ENCODE assay signal across 25 cellular contexts in genomic region chr6:143652840-143653239, GRCh38. TPM values are rescaled to one million over a fixed set of nuclear protein-coding genes. Genes with fewer than 3 reads are reported as not detected.
DNase-seq lines count a peak whose midpoint lies in the region; ATAC-seq and TF ChIP-seq lines count a peak whose summit lies in the region.
"Had no signal": no experiment of that assay in that cellular context is flagged by ENCODE, and none has a peak within 500 bp of the region (broad histone marks: within the 10 kb centered on the region; RNA-seq: fewer than 3 reads in every experiment).

No MANE protein-coding gene starts in this region.

- CTCF ChIA-PET in T-cell (lab: Charles Lee), result no interaction called here

- TF ChIP-seq POLR2A in Peyer's patch (IDR thresholded peaks at IDR 0.05) (no peak), gastroesophageal sphincter (IDR thresholded peaks at IDR 0.05) (no peak)

- H3K27ac ChIP-seq in Peyer's patch (peak overlapping the region in 1 of 4 donors; percentile 12), gastroesophageal sphincter (peak overlapping the region in 2 of 4 donors; percentile 43 to 52)
- H3K27ac ChIP-seq: 22Rv1, spleen, upper lobe of left lung had no signal

- no peak for TF ChIP-seq CTCF in Peyer's patch (IDR thresholded peaks at IDR 0.05)
- TF ChIP-seq CTCF in gastroesophageal sphincter (IDR thresholded peaks at IDR 0.05), result no peak
- TF ChIP-seq CTCF in GM13976 (IDR thresholded peaks at IDR 0.05; ENCODE audit: borderline replicate concordance, control extremely low read depth, extremely low read depth, insufficient read depth, missing control alignments), result no peak

- peak; percentile 28 for ATAC-seq in gastroesophageal sphincter
- no peak for ATAC-seq in stimulated activated effector memory CD8-positive, alpha-beta T cell treated with anti-CD3 and anti-CD28 coated beads, Interleukin-12 subunit alpha, Interleukin-12 subunit beta, amount 100 ng/mL, for 72 hours
- no peak for ATAC-seq in T-cell (replicated peaks in 1 of 4)
- no peak for ATAC-seq in HG03571 (IDR thresholded peaks at IDR 0.05; ENCODE audit: unreplicated experiment)
- ATAC-seq: left ventricle myocardium superior; stimulated activated naive CD8-positive, alpha-beta T cell treated with anti-CD3 and anti-CD28 coated beads, Interleukin-15, amount 100 ng/mL, for 72 hours had no signal

- H3K27ac Mint-ChIP-seq in stimulated activated effector memory CD8-positive, alpha-beta T cell treated with anti-CD3 and anti-CD28 coated beads, Interleukin-12 subunit alpha, Interleukin-12 subunit beta, amount 100 ng/mL, for 72 hours, result peak overlapping the region; percentile 53
- no peak overlapping the region for H3K27ac Mint-ChIP-seq in T-cell
- H3K27ac Mint-ChIP-seq: activated CD4-positive, alpha-beta memory T cell treated with anti-CD3 and anti-CD28 coated beads, Interleukin-2, amount 10 ng/mL, durations not matched to agents 7 days and 5 days; activated naive CD4-positive, alpha-beta T cell treated with anti-CD3 and anti-CD28 coated beads for 36 hours; stimulated activated naive CD8-positive, alpha-beta T cell treated with anti-CD3 and anti-CD28 coated beads, Interleukin-15, amount 100 ng/mL, for 72 hours had no signal

- H3K4me3 ChIP-seq in Peyer's patch (no peak overlapping the region), gastroesophageal sphincter (no peak overlapping the region)
- H3K4me3 ChIP-seq: esophagus squamous epithelium, spleen, upper lobe of left lung had no signal

- 8 to 15% methylated on average over 5 of the region's 6 CpGs for WGBS in gastroesophageal sphincter (ENCODE audit: low coverage in 1 of 2), 2 donors

- no peaks in the 10 kb centered on the region for H3K36me3 ChIP-seq in Peyer's patch
- H3K36me3 ChIP-seq in gastroesophageal sphincter, result no peaks in the 10 kb centered on the region
- H3K36me3 ChIP-seq: esophagus squamous epithelium, spleen, upper lobe of left lung had no signal

- no peaks in the 10 kb centered on the region for H3K9me3 Mint-ChIP-seq in stimulated activated effector memory CD8-positive, alpha-beta T cell treated with anti-CD3 and anti-CD28 coated beads, Interleukin-12 subunit alpha, Interleukin-12 subunit beta, amount 100 ng/mL, for 72 hours
- H3K9me3 Mint-ChIP-seq in T-cell, result peaks cover 11 to 26% (median 19%) of the 10 kb centered on the region in 3 donors

- TF ChIP-seq EP300 in gastroesophageal sphincter (IDR thresholded peaks at IDR 0.05), result no peak

- H3K9me3 ChIP-seq in Peyer's patch, result no peaks in the 10 kb centered on the region
- H3K9me3 ChIP-seq in gastroesophageal sphincter, result peaks cover 0 to 5% (median 0%) of the 10 kb centered on the region in 3 donors
- H3K9me3 ChIP-seq: upper lobe of left lung had no signal

- no peaks in the 10 kb centered on the region for H3K27me3 Mint-ChIP-seq in T-cell
- H3K27me3 Mint-ChIP-seq: activated CD4-positive, alpha-beta memory T cell treated with anti-CD3 and anti-CD28 coated beads, Interleukin-2, amount 10 ng/mL, durations not matched to agents 7 days and 5 days; CD8-positive, alpha-beta memory T cell; central memory CD8-positive, alpha-beta T cell; stimulated activated naive CD8-positive, alpha-beta T cell treated with anti-CD3 and anti-CD28 coated beads, Interleukin-15, amount 100 ng/mL, for 72 hours had no signal

- no peak overlapping the region for H3K4me3 Mint-ChIP-seq in stimulated activated effector memory CD8-positive, alpha-beta T cell treated with anti-CD3 and anti-CD28 coated beads, Interleukin-12 subunit alpha, Interleukin-12 subunit beta, amount 100 ng/mL, for 72 hours
- no peak overlapping the region for H3K4me3 Mint-ChIP-seq in T-cell
- H3K4me3 Mint-ChIP-seq: activated CD4-positive, alpha-beta memory T cell treated with anti-CD3 and anti-CD28 coated beads, Interleukin-2, amount 10 ng/mL, durations not matched to agents 7 days and 5 days; activated naive CD4-positive, alpha-beta T cell treated with anti-CD3 and anti-CD28 coated beads for 36 hours; CD8-positive, alpha-beta memory T cell; central memory CD8-positive, alpha-beta T cell; stimulated activated naive CD8-positive, alpha-beta T cell treated with anti-CD3 and anti-CD28 coated beads, Interleukin-15, amount 100 ng/mL, for 72 hours had no signal

- POLR2A ChIA-PET in T-cell (lab: Charles Lee), result no interaction called here

- H3K4me1 ChIP-seq in Peyer's patch, result peaks cover 0 to 11% (median 0%) of the 10 kb centered on the region in 4 donors
- H3K4me1 ChIP-seq in gastroesophageal sphincter, result peaks cover 0 to 12% (median 0%) of the 10 kb centered on the region in 3 donors
- H3K4me1 ChIP-seq: spleen, upper lobe of left lung had no signal

- in situ Hi-C loops in GM13976 (cut with MboI; ENCODE audit: low sequenced_read_pairs, unreplicated experiment), result no loop called here

- H3K27me3 ChIP-seq in Peyer's patch (no peaks in the 10 kb centered on the region), gastroesophageal sphincter (no peaks in the 10 kb centered on the region)
- H3K27me3 ChIP-seq: esophagus squamous epithelium, spleen, upper lobe of left lung had no signal

- H3K36me3 Mint-ChIP-seq in stimulated activated effector memory CD8-positive, alpha-beta T cell treated with anti-CD3 and anti-CD28 coated beads, Interleukin-12 subunit alpha, Interleukin-12 subunit beta, amount 100 ng/mL, for 72 hours, result no peaks in the 10 kb centered on the region
- H3K36me3 Mint-ChIP-seq in T-cell, result peaks cover 44% of the 10 kb centered on the region

- DNase-seq in DMS 273 (lab: John Stamatoyannopoulos, UW; ENCODE audit: unreplicated experiment) (peak; percentile 9), DMS 273 treated with DMSO at 0.1 percent for 48 hours (lab: John Stamatoyannopoulos, UW) (no peak), Peyer's patch (peak in 2 of 3 donors; percentile 53 to 67), T-cell (no peak), GM13976 (ENCODE audit: low spot score) (no peak)
- no peak for DNase-seq in stimulated activated effector memory CD8-positive, alpha-beta T cell treated with anti-CD3 and anti-CD28 coated beads, Interleukin-12 subunit alpha, Interleukin-12 subunit beta, amount 100 ng/mL, for 72 hours (ENCODE audit: low spot score in 2 of 2)
- DNase-seq: activated CD4-positive, alpha-beta memory T cell treated with anti-CD3 and anti-CD28 coated beads, Interleukin-2, amount 10 ng/mL, durations not matched to agents 7 days and 5 days; activated naive CD4-positive, alpha-beta T cell treated with anti-CD3 and anti-CD28 coated beads for 36 hours; activated T-cell treated with anti-CD3 and anti-CD28 coated beads for 4 hours; aorta; CD8-positive, alpha-beta memory T cell; DND-41; esophagus squamous epithelium; left ventricle myocardium superior; NCI-H1092; NCI-H226; spleen; stimulated activated CD4-positive, alpha-beta T cell treated with anti-CD3 and anti-CD28 coated beads, Interleukin-4, amount 100 ng/mL, for 24 hours; stimulated activated naive CD8-positive, alpha-beta T cell treated with anti-CD3 and anti-CD28 coated beads, Interleukin-15, amount 100 ng/mL, for 72 hours; T-helper 9 cell; upper lobe of left lung had no signal

- peaks cover 17% of the 10 kb centered on the region for H3K4me1 Mint-ChIP-seq in stimulated activated effector memory CD8-positive, alpha-beta T cell treated with anti-CD3 and anti-CD28 coated beads, Interleukin-12 subunit alpha, Interleukin-12 subunit beta, amount 100 ng/mL, for 72 hours
- H3K4me1 Mint-ChIP-seq in T-cell, result peaks cover 0 to 8% (median 5%) of the 10 kb centered on the region in 3 donors

RNA-seq across cellular contexts. Expression of gene PHACTR2, which starts 24.9 kb away (rescaled TPM):
- total RNA-seq in Peyer's patch (10 to 100 TPM; 39.8 to 99.0 (median 49.3) TPM), gastroesophageal sphincter (100 to 1,000 TPM in 1 of 4 donors, 10 to 100 TPM in 3; 61.3 to 122 (median 86.0) TPM), T-cell (10 to 100 TPM; 31.9 to 50.3 (median 36.7) TPM)

Comparison
In these comparisons a context has a peak if more than half of its experiments do, and no peak if none do; other contexts are left out.
1. DNase-seq: peak in DMS 273 (single experiment) and Peyer's patch (2 of 3); none in DMS 273 treated with DMSO at 0.1 percent for 48 hours (single experiment), stimulated activated effector memory CD8-positive, alpha-beta T cell treated with anti-CD3 and anti-CD28 coated beads, Interleukin-12 subunit alpha, Interleukin-12 subunit beta, amount 100 ng/mL, for 72 hours (0 of 2), T-cell (0 of 34) and GM13976 (single experiment).